Comparison of ENCODE assay signal across 19 cellular contexts in genomic region chr7:47546171-47546570, GRCh38. TPM values are rescaled to one million over a fixed set of nuclear protein-coding genes. Genes with fewer than 3 reads are reported as not detected.
"Had no signal": no experiment of that assay in that cellular context is flagged by ENCODE, and none has a peak within 500 bp of the region (broad histone marks: within the 10 kb centered on the region; RNA-seq: fewer than 3 reads in every experiment).

No MANE protein-coding gene starts in this region.

- H3K9me3 ChIP-seq: esophagus squamous epithelium, gastroesophageal sphincter, left ventricle myocardium inferior, ovary, tibial artery, upper lobe of left lung, uterus had no signal

- H3K27ac ChIP-seq: esophagus squamous epithelium, gastroesophageal sphincter, left ventricle myocardium inferior, ovary, tibial artery, upper lobe of left lung, uterus had no signal

- H3K27ac Mint-ChIP-seq: naive thymus-derived CD4-positive, alpha-beta T cell; stimulated activated memory B cell treated with anti-CD40 and anti-IgM and Interleukin-4, amounts not matched to agents 10 μg/mL and 1 μg/mL and 100 μg/mL, for 72 hours; stimulated activated naive CD8-positive, alpha-beta T cell treated with anti-CD3 and anti-CD28 coated beads, Interleukin-15, Interleukin-2, amounts not matched to agents 100 ng/mL and 50 ng/mL, for 24 hours had no signal

- H3K36me3 ChIP-seq: esophagus squamous epithelium, gastroesophageal sphincter, left ventricle myocardium inferior, ovary, tibial artery, upper lobe of left lung, uterus had no signal

- ATAC-seq: gastroesophageal sphincter; left cardiac atrium; naive thymus-derived CD4-positive, alpha-beta T cell; right cardiac atrium; stimulated activated memory B cell treated with anti-CD40 and anti-IgM and Interleukin-4, amounts not matched to agents 10 μg/mL and 1 μg/mL and 100 μg/mL, for 72 hours had no signal

- DNase-seq: esophagus squamous epithelium; foreskin fibroblast; glutamatergic neuron; kidney; left cardiac atrium; left ventricle myocardium inferior; mesendoderm; naive thymus-derived CD4-positive, alpha-beta T cell; ovary; right cardiac atrium; stimulated activated CD4-positive, alpha-beta T cell treated with anti-CD3 and anti-CD28 coated beads, Interleukin-4, amount 100 ng/mL, for 24 hours; tibial artery; upper lobe of left lung; uterus had no signal

- H3K9me3 Mint-ChIP-seq: stimulated activated memory B cell treated with anti-CD40 and anti-IgM and Interleukin-4, amounts not matched to agents 10 μg/mL and 1 μg/mL and 100 μg/mL, for 72 hours; stimulated activated naive CD8-positive, alpha-beta T cell treated with anti-CD3 and anti-CD28 coated beads, Interleukin-15, Interleukin-2, amounts not matched to agents 100 ng/mL and 50 ng/mL, for 24 hours had no signal

- H3K36me3 Mint-ChIP-seq: naive thymus-derived CD4-positive, alpha-beta T cell had no signal

- H3K27me3 Mint-ChIP-seq: naive thymus-derived CD4-positive, alpha-beta T cell; stimulated activated memory B cell treated with anti-CD40 and anti-IgM and Interleukin-4, amounts not matched to agents 10 μg/mL and 1 μg/mL and 100 μg/mL, for 72 hours; stimulated activated naive CD8-positive, alpha-beta T cell treated with anti-CD3 and anti-CD28 coated beads, Interleukin-15, Interleukin-2, amounts not matched to agents 100 ng/mL and 50 ng/mL, for 24 hours had no signal

- H3K4me3 ChIP-seq: esophagus squamous epithelium, gastroesophageal sphincter, left ventricle myocardium inferior, lung, ovary, smooth muscle cell, tibial artery, upper lobe of left lung, uterus had no signal

- H3K27me3 ChIP-seq: gastroesophageal sphincter, ovary, tibial artery, upper lobe of left lung, uterus had no signal

- H3K4me3 Mint-ChIP-seq: naive thymus-derived CD4-positive, alpha-beta T cell; stimulated activated memory B cell treated with anti-CD40 and anti-IgM and Interleukin-4, amounts not matched to agents 10 μg/mL and 1 μg/mL and 100 μg/mL, for 72 hours; stimulated activated naive CD8-positive, alpha-beta T cell treated with anti-CD3 and anti-CD28 coated beads, Interleukin-15, Interleukin-2, amounts not matched to agents 100 ng/mL and 50 ng/mL, for 24 hours had no signal

RNA-seq across cellular contexts. Expression of gene TNS3, which starts 35.7 kb away (rescaled TPM):
- polyA plus RNA-seq: naive thymus-derived CD4-positive, alpha-beta T cell had no signal
